In the genomic region with DNA sequence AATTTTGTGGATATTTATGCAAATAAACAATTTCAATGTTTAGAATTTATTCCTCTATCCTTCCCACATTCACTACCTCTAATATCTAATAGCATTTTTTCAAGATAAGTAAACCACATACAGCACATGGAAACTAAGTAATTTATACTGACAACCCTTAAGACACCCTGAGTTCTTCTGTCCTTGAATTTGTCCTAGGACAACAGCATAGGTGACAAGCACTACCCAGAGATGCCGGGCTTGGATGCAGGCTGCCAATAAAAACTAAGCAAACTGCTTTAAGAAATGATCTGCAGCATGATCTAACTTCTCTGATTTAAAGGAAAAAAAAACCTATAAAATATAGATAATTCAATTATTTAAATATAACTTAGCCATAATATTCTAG, we compare ENCODE assay signal across 11 cellular contexts. TPM values are rescaled to one million over a fixed set of nuclear protein-coding genes. Genes with fewer than 3 reads are reported as not detected.
DNase-seq lines count a peak whose midpoint lies in the region; ATAC-seq and TF ChIP-seq lines count a peak whose summit lies in the region.
"Had no signal": no experiment of that assay in that cellular context is flagged by ENCODE, and none has a peak within 500 bp of the region (broad histone marks: within the 10 kb centered on the region; RNA-seq: fewer than 3 reads in every experiment).

No MANE protein-coding gene starts in this region.

- no peaks in the 10 kb centered on the region for H3K27me3 Mint-ChIP-seq in activated CD8-positive, alpha-beta T cell treated with anti-CD3 and anti-CD28 coated beads for 36 hours

- peaks cover under 1% of the 10 kb centered on the region for H3K36me3 Mint-ChIP-seq in activated CD8-positive, alpha-beta T cell treated with anti-CD3 and anti-CD28 coated beads for 36 hours (ENCODE audit: low read depth)

- H3K27ac Mint-ChIP-seq in activated CD8-positive, alpha-beta T cell treated with anti-CD3 and anti-CD28 coated beads for 36 hours = peak overlapping the region; percentile 81

- ATAC-seq in activated CD8-positive, alpha-beta T cell treated with anti-CD3 and anti-CD28 coated beads for 36 hours = no peak
- ATAC-seq in heart right ventricle = peak in 3 of 8 donors; percentile 40 to 46 (median 43)

- POLR2A ChIA-PET in HEK293 (lab: Yijun Ruan, JAX) = interaction anchor here (0.5 to 2.2 kb wide), 2 partner anchors 23 to 544 kb away, joined by 3 to 11 read pairs; a partner anchor contains a TSS
- POLR2A ChIA-PET in activated CD8-positive, alpha-beta T cell treated with anti-CD3 and anti-CD28 coated beads for 36 hours (lab: Charles Lee) = interaction anchor here (1.4 to 2.4 kb wide), 3 partner anchors 10 to 23 kb away, joined by 4 to 14 read pairs (median 7); a partner anchor contains a TSS

- TF ChIP-seq CTCF in HEK293 (tag by site-specific recombination; IDR thresholded peaks at IDR 0.05) (no peak), heart right ventricle (IDR thresholded peaks at IDR 0.05) (no peak), spleen (IDR thresholded peaks at IDR 0.05 in 8 of 11, conservative IDR thresholded peaks at IDR 0.05 in 3 of 11) (no peak)
- no peak for TF ChIP-seq CTCF in activated CD8-positive, alpha-beta T cell treated with anti-CD3 and anti-CD28 coated beads for 36 hours (IDR thresholded peaks at IDR 0.05)

- H3K36me3 ChIP-seq in HEK293 (ENCODE audit: control insufficient read depth in 2 of 2, insufficient read depth in 1 of 2, low read length in 2 of 2) = no peaks in the 10 kb centered on the region
- H3K36me3 ChIP-seq in heart right ventricle = peaks cover 0 to 5% (median 0%) of the 10 kb centered on the region in 9 donors
- H3K36me3 ChIP-seq in spleen = peaks cover 0 to 9% (median under 1%) of the 10 kb centered on the region in 6 donors

- DNase-seq in activated CD8-positive, alpha-beta T cell treated with anti-CD3 and anti-CD28 coated beads for 36 hours = no peak
- DNase-seq in heart right ventricle (no peak), spleen (no peak), DMS153 (lab: John Stamatoyannopoulos, UW) (no peak), NCI-H187 treated with DMSO at 0.1 percent for 48 hours (lab: John Stamatoyannopoulos, UW) (no peak), C1 segment of cervical spinal cord (lab: John Stamatoyannopoulos, UW) (no peak)
- DNase-seq in activated CD4-positive, CD25-positive, alpha-beta regulatory T cell treated with anti-CD3 and anti-CD28 coated beads, Interleukin-2, amount 50 U/mL, for 72 hours = no peak
- DNase-seq: retina, SJCRH30 had no signal

- H3K4me3 ChIP-seq in HEK293 (ENCODE audit: low read depth, low read length) = peak overlapping the region; percentile 18
- H3K4me3 ChIP-seq in heart right ventricle = peak overlapping the region; percentile 27 to 67 (median 50)
- peak overlapping the region; percentile 33 to 70 (median 37) for H3K4me3 ChIP-seq in spleen
- H3K4me3 ChIP-seq: SJCRH30 had no signal

- H3K9me3 ChIP-seq in HEK293 (ENCODE audit: control insufficient read depth, insufficient read depth, low read depth, low read length) (no peaks in the 10 kb centered on the region), heart right ventricle (no peaks in the 10 kb centered on the region), spleen (no peaks in the 10 kb centered on the region)
- H3K9me3 ChIP-seq: SJCRH30 had no signal

- intact Hi-C loops in activated CD8-positive, alpha-beta T cell treated with anti-CD3 and anti-CD28 coated beads for 36 hours (cut with micrococcal nuclease) = loop anchor here (5.0 kb wide), 1 partner anchor 67 kb away; a partner anchor contains a TSS
- intact Hi-C loops in heart right ventricle (cut with DNase I) = loop anchor here in 6 of 10 donors (5.0 to 10.0 kb wide), 4 partner anchors 83 to 235 kb away; a partner anchor contains a TSS
- intact Hi-C loops in spleen (cut with DNase I; ENCODE audit: low total_unique reads) = no loop called here

- CTCF ChIA-PET in HEK293 (lab: Yijun Ruan, JAX) = interaction anchor here (0.9 to 1.7 kb wide), 6 partner anchors 10 to 194 kb away, joined by 3 to 5 read pairs (median 4); no protein-coding TSS in a partner anchor
- CTCF ChIA-PET in activated CD8-positive, alpha-beta T cell treated with anti-CD3 and anti-CD28 coated beads for 36 hours (lab: Charles Lee) = interaction anchor here (0.9 to 2.7 kb wide), 10 partner anchors 10 to 275 kb away, joined by 3 to 16 read pairs (median 4); no protein-coding TSS in a partner anchor

- H3K4me1 ChIP-seq in HEK293 (ENCODE audit: control insufficient read depth, insufficient read depth, low read length) (peaks cover 47% of the 10 kb centered on the region), heart right ventricle (peaks cover 5 to 66% (median 58%) of the 10 kb centered on the region in 9 donors), spleen (peaks cover 33 to 91% (median 59%) of the 10 kb centered on the region in 6 donors)
- H3K4me1 ChIP-seq: SJCRH30 had no signal

- H3K4me1 Mint-ChIP-seq in activated CD8-positive, alpha-beta T cell treated with anti-CD3 and anti-CD28 coated beads for 36 hours (ENCODE audit: low read depth) = peaks cover 54% of the 10 kb centered on the region

- H3K4me3 Mint-ChIP-seq in activated CD8-positive, alpha-beta T cell treated with anti-CD3 and anti-CD28 coated beads for 36 hours = peak overlapping the region; percentile 72

- H3K27me3 ChIP-seq in heart right ventricle (no peaks in the 10 kb centered on the region), spleen (replicated peaks in 1 of 7) (no peaks in the 10 kb centered on the region)
- H3K27me3 ChIP-seq: SJCRH30 had no signal

- 0 to 11% methylated on average over 1 of the region's 1 CpG for WGBS in heart right ventricle, 2 donors
- 30 to 69% (median 54%) methylated on average over 1 of the region's 1 CpG for WGBS in spleen, 5 donors

- no peaks in the 10 kb centered on the region for H3K9me3 Mint-ChIP-seq in activated CD8-positive, alpha-beta T cell treated with anti-CD3 and anti-CD28 coated beads for 36 hours

- H3K27ac ChIP-seq in HEK293 (ENCODE audit: extremely low read depth, low read depth, low read length) = no peak overlapping the region
- peak overlapping the region in 9 of 10 donors; percentile 43 to 87 (median 67) for H3K27ac ChIP-seq in heart right ventricle
- peak overlapping the region; percentile 60 to 85 (median 80) for H3K27ac ChIP-seq in spleen
- H3K27ac ChIP-seq: HL-60, SJCRH30 had no signal

- TF ChIP-seq POLR2A in spleen (IDR thresholded peaks at IDR 0.05) = no peak

TF ChIP-seq in HEK293, 187 proteins besides CTCF, POLR2A, EP300 and RAD21 (continues in another document):
- TF ChIP-seq, protein P1, sequence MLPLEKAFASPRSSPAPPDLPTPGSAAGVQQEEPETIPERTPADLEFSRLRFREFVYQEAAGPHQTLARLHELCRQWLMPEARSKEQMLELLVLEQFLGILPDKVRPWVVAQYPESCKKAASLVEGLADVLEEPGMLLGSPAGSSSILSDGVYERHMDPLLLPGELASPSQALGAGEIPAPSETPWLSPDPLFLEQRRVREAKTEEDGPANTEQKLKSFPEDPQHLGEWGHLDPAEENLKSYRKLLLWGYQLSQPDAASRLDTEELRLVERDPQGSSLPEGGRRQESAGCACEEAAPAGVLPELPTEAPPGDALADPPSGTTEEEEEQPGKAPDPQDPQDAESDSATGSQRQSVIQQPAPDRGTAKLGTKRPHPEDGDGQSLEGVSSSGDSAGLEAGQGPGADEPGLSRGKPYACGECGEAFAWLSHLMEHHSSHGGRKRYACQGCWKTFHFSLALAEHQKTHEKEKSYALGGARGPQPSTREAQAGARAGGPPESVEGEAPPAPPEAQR (tag by site-specific recombination; IDR thresholded peaks at IDR 0.05) = no peak
- TF ChIP-seq ZNF677 (tag by site-specific recombination; IDR thresholded peaks at IDR 0.05) (no peak), ZNF549 (tag by site-specific recombination; IDR thresholded peaks at IDR 0.05) (no peak), KLF16 (tag by site-specific recombination; IDR thresholded peaks at IDR 0.05) (no peak), KLF9 (tag by site-specific recombination; IDR thresholded peaks at IDR 0.05; ENCODE audit: low read depth) (no peak), ZNF311 (tag by site-specific recombination; IDR thresholded peaks at IDR 0.05; ENCODE audit: borderline replicate concordance) (no peak), ZSCAN23 (tag by site-specific recombination; IDR thresholded peaks at IDR 0.05) (no peak), MZF1 (tag by site-specific recombination; IDR thresholded peaks at IDR 0.05; ENCODE audit: borderline replicate concordance) (no peak), ZNF292 (tag by site-specific recombination; IDR thresholded peaks at IDR 0.05; ENCODE audit: borderline replicate concordance, low read depth) (no peak), SP2 (tag by site-specific recombination; IDR thresholded peaks at IDR 0.05) (no peak), SETDB1 (IDR thresholded peaks at IDR 0.05; ENCODE audit: insufficient read length, low read length) (no peak)
- TF ChIP-seq, protein P2, sequence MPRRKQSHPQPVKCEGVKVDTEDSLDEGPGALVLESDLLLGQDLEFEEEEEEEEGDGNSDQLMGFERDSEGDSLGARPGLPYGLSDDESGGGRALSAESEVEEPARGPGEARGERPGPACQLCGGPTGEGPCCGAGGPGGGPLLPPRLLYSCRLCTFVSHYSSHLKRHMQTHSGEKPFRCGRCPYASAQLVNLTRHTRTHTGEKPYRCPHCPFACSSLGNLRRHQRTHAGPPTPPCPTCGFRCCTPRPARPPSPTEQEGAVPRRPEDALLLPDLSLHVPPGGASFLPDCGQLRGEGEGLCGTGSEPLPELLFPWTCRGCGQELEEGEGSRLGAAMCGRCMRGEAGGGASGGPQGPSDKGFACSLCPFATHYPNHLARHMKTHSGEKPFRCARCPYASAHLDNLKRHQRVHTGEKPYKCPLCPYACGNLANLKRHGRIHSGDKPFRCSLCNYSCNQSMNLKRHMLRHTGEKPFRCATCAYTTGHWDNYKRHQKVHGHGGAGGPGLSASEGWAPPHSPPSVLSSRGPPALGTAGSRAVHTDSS (tag by site-specific recombination; IDR thresholded peaks at IDR 0.05) = no peak
- TF ChIP-seq, protein P3, sequence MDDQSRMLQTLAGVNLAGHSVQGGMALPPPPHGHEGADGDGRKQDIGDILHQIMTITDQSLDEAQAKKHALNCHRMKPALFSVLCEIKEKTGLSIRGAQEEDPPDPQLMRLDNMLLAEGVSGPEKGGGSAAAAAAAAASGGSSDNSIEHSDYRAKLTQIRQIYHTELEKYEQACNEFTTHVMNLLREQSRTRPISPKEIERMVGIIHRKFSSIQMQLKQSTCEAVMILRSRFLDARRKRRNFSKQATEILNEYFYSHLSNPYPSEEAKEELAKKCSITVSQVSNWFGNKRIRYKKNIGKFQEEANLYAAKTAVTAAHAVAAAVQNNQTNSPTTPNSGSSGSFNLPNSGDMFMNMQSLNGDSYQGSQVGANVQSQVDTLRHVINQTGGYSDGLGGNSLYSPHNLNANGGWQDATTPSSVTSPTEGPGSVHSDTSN (CRISPR knock-in tag; IDR thresholded peaks at IDR 0.05) = no peak

RNA-seq across cellular contexts. Expression of a gene that starts 22.7 kb away (rescaled TPM):
- total RNA-seq in activated CD8-positive, alpha-beta T cell treated with anti-CD3 and anti-CD28 coated beads for 36 hours = 10 to 100 TPM; 34.2 to 37.7 TPM
- total RNA-seq in heart right ventricle = 10 to 100 TPM; 17.0 to 32.6 (median 19.6) TPM
- polyA plus RNA-seq in heart right ventricle = 10 to 100 TPM; 11.6 to 18.2 TPM
- 10 to 100 TPM; 36.0 to 81.8 (median 46.1) TPM for total RNA-seq in spleen
- polyA plus RNA-seq in spleen = 10 to 100 TPM; 30.5 to 53.1 (median 39.8) TPM
